15 cellular contexts compared by ENCODE assay signal in the genomic region with DNA sequence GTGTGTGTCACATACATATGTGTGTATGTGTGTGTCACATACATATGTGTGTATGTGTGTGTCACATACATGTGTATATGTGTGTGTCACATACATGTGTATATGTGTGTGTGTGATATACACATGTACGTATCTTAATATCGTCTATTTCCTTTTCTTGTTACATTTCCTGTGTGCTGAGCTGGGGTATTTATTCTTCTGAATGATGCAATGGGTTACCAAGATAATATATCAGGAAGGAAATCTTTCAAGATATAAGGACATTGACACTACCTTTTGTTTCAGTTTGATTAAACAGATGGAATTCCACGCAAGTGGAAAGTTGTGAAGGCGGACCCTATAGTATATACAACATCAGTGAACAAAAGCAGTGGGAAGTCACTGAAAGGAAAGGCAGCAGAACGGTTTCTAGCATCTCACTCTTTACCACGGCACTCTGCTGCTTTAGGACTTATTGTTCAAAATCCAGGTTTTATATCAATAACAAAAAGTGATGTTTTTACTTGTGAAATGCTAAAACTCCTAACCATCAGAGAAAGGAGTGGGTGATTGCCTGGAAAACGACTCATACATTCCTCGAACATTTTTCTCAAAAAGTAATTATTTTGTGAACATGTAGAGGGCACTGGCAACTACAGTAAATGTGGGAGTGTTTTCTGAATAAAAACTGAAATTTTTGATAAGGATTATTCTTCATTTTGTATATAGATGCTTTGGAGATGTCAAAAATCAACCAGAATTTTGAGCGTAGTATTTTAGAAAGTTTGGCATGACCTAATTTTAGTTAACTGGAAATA. TPM values are rescaled to one million over a fixed set of nuclear protein-coding genes. Genes with fewer than 3 reads are reported as not detected.
DNase-seq lines count a peak whose midpoint lies in the region; TF ChIP-seq lines count a peak whose summit lies in the region.
"Had no signal": no experiment of that assay in that cellular context is flagged by ENCODE, and none has a peak within 500 bp of the region (broad histone marks: within the 10 kb centered on the region; RNA-seq: fewer than 3 reads in every experiment).

No MANE protein-coding gene starts in this region.

- H3K27ac Mint-ChIP-seq in activated T-helper 1 cell treated with anti-CD3 and anti-CD28 coated beads, Interleukin-12 subunit alpha, Interleukin-12 subunit beta, Interleukin-2, Interleukin-4 antibody, amounts not matched to agents 30 ng/mL and 10 ng/mL and 1 ng/mL, durations not matched to agents 14 hours and 24 hours and 36 hours: peak overlapping the region; percentile 96

- peaks cover 82% of the 10 kb centered on the region for H3K4me1 Mint-ChIP-seq in activated T-helper 1 cell treated with anti-CD3 and anti-CD28 coated beads, Interleukin-12 subunit alpha, Interleukin-12 subunit beta, Interleukin-2, Interleukin-4 antibody, amounts not matched to agents 30 ng/mL and 10 ng/mL and 1 ng/mL, durations not matched to agents 14 hours and 24 hours and 36 hours (ENCODE audit: low read depth)

- H3K27ac ChIP-seq in ACC112 (ENCODE audit: low read depth, low read length) (peak overlapping the region; percentile 44), dorsolateral prefrontal cortex (no peak overlapping the region)
- H3K27ac ChIP-seq: BLaER1, foreskin keratinocyte, HL-60 had no signal

- peak overlapping the region; percentile 64 for H3K4me3 Mint-ChIP-seq in activated T-helper 1 cell treated with anti-CD3 and anti-CD28 coated beads, Interleukin-12 subunit alpha, Interleukin-12 subunit beta, Interleukin-2, Interleukin-4 antibody, amounts not matched to agents 30 ng/mL and 10 ng/mL and 1 ng/mL, durations not matched to agents 14 hours and 24 hours and 36 hours

- no peaks in the 10 kb centered on the region for H3K9me3 Mint-ChIP-seq in activated T-helper 1 cell treated with anti-CD3 and anti-CD28 coated beads, Interleukin-12 subunit alpha, Interleukin-12 subunit beta, Interleukin-2, Interleukin-4 antibody, amounts not matched to agents 30 ng/mL and 10 ng/mL and 1 ng/mL, durations not matched to agents 14 hours and 24 hours and 36 hours

- no peaks in the 10 kb centered on the region for H3K36me3 ChIP-seq in ACC112 (ENCODE audit: insufficient read depth, low read length)
- H3K36me3 ChIP-seq: BLaER1 had no signal

- H2AFZ ChIP-seq in ACC112 (ENCODE audit: low read length, unreplicated experiment): peak overlapping the region; percentile 63

- H3K79me2 ChIP-seq in ACC112 (ENCODE audit: control insufficient read depth, insufficient read depth, low read length, unreplicated experiment): no peaks in the 10 kb centered on the region

- H3K4me3 ChIP-seq in ACC112 (ENCODE audit: low read depth, low read length) (no peak overlapping the region), fibroblast of pulmonary artery (replicated peaks; ENCODE audit: low read depth, low read length) (no peak overlapping the region), dorsolateral prefrontal cortex (no peak overlapping the region)
- H3K4me3 ChIP-seq: BLaER1 had no signal

- H3K4me1 ChIP-seq in ACC112 (ENCODE audit: control insufficient read depth, insufficient read depth, low read length, unreplicated experiment): peaks cover 49% of the 10 kb centered on the region
- H3K4me1 ChIP-seq: BLaER1 had no signal

- intact Hi-C loops in activated T-helper 1 cell treated with anti-CD3 and anti-CD28 coated beads, Interleukin-12 subunit alpha, Interleukin-12 subunit beta, Interleukin-2, Interleukin-4 antibody, amounts not matched to agents 30 ng/mL and 10 ng/mL and 1 ng/mL, durations not matched to agents 14 hours and 24 hours and 36 hours (cut with micrococcal nuclease): loop anchor here (1.0 to 10.0 kb wide), 6 partner anchors 37 to 751 kb away; a partner anchor contains a TSS
- intact Hi-C loops in dorsolateral prefrontal cortex (cut with DNase I): no loop called here

- H3K36me3 Mint-ChIP-seq in activated T-helper 1 cell treated with anti-CD3 and anti-CD28 coated beads, Interleukin-12 subunit alpha, Interleukin-12 subunit beta, Interleukin-2, Interleukin-4 antibody, amounts not matched to agents 30 ng/mL and 10 ng/mL and 1 ng/mL, durations not matched to agents 14 hours and 24 hours and 36 hours (ENCODE audit: low read depth): peaks cover 9% of the 10 kb centered on the region

- no peaks in the 10 kb centered on the region for H3K27me3 Mint-ChIP-seq in activated T-helper 1 cell treated with anti-CD3 and anti-CD28 coated beads, Interleukin-12 subunit alpha, Interleukin-12 subunit beta, Interleukin-2, Interleukin-4 antibody, amounts not matched to agents 30 ng/mL and 10 ng/mL and 1 ng/mL, durations not matched to agents 14 hours and 24 hours and 36 hours (ENCODE audit: insufficient read depth)

- peak; percentile 45 for DNase-seq in GM03348 (ENCODE audit: low spot score)
- DNase-seq in activated T-helper 1 cell treated with anti-CD3 and anti-CD28 coated beads, Interleukin-12 subunit alpha, Interleukin-12 subunit beta, Interleukin-2, Interleukin-4 antibody, amounts not matched to agents 30 ng/mL and 10 ng/mL and 1 ng/mL, durations not matched to agents 14 hours and 24 hours and 36 hours (ENCODE audit: low spot score): no peak
- peak; percentile 33 for DNase-seq in fibroblast of pulmonary artery (ENCODE audit: low read depth)
- no peak for DNase-seq in T1000 (lab: John Stamatoyannopoulos, UW)
- no peak for DNase-seq in NCI-H446 (lab: John Stamatoyannopoulos, UW)
- DNase-seq in dorsolateral prefrontal cortex: no peak
- DNase-seq in superior temporal gyrus (ENCODE audit: extremely low spot score): no peak
- DNase-seq: anterior cingulate cortex, foreskin keratinocyte, GOT3 had no signal

- H3K27me3 ChIP-seq in ACC112 (ENCODE audit: insufficient read depth, low read length): no peaks in the 10 kb centered on the region
- H3K27me3 ChIP-seq in dorsolateral prefrontal cortex: peaks cover 0 to 8% (median 0%) of the 10 kb centered on the region in 45 donors
- H3K27me3 ChIP-seq: foreskin keratinocyte had no signal

- TF ChIP-seq CTCF in fibroblast of pulmonary artery (IDR thresholded peaks at IDR 0.05; ENCODE audit: low read length, missing control alignments) (no peak), dorsolateral prefrontal cortex (IDR thresholded peaks at IDR 0.05 in 54 of 56, conservative IDR thresholded peaks at IDR 0.05 in 2 of 56; ENCODE audit: low read depth in 1 of 56, partially characterized antibody in 56 of 56) (no peak)

RNA-seq across cellular contexts. Expression of a gene that starts 43.1 kb away (rescaled TPM):
- total RNA-seq in activated T-helper 1 cell treated with anti-CD3 and anti-CD28 coated beads, Interleukin-12 subunit alpha, Interleukin-12 subunit beta, Interleukin-2, Interleukin-4 antibody, amounts not matched to agents 30 ng/mL and 10 ng/mL and 1 ng/mL, durations not matched to agents 14 hours and 24 hours and 36 hours: 136 and 138 TPM in 2 replicates
- not detected for total RNA-seq in dorsolateral prefrontal cortex
- total RNA-seq: dermis microvascular lymphatic vessel endothelial cell, foreskin keratinocyte, posterior vena cava had no signal

Comparison
In these comparisons a context has a peak if more than half of its experiments do, and no peak if none do; other contexts are left out.
1. DNase-seq: peak in GM03348 (single experiment) and fibroblast of pulmonary artery (single experiment); none in activated T-helper 1 cell treated with anti-CD3 and anti-CD28 coated beads, Interleukin-12 subunit alpha, Interleukin-12 subunit beta, Interleukin-2, Interleukin-4 antibody, amounts not matched to agents 30 ng/mL and 10 ng/mL and 1 ng/mL, durations not matched to agents 14 hours and 24 hours and 36 hours (single experiment), T1000 (single experiment), NCI-H446 (0 of 2), dorsolateral prefrontal cortex (0 of 10) and superior temporal gyrus (single experiment).
2. RNA of a gene that starts 43.1 kb away (total RNA-seq): 136 to 138 TPM in activated T-helper 1 cell treated with anti-CD3 and anti-CD28 coated beads, Interleukin-12 subunit alpha, Interleukin-12 subunit beta, Interleukin-2, Interleukin-4 antibody, amounts not matched to agents 30 ng/mL and 10 ng/mL and 1 ng/mL, durations not matched to agents 14 hours and 24 hours and 36 hours; not detected in dorsolateral prefrontal cortex; every median in the first group is over 10 times any median in the second.